ENCODE assay signal across 8 cellular contexts in the genomic region with DNA sequence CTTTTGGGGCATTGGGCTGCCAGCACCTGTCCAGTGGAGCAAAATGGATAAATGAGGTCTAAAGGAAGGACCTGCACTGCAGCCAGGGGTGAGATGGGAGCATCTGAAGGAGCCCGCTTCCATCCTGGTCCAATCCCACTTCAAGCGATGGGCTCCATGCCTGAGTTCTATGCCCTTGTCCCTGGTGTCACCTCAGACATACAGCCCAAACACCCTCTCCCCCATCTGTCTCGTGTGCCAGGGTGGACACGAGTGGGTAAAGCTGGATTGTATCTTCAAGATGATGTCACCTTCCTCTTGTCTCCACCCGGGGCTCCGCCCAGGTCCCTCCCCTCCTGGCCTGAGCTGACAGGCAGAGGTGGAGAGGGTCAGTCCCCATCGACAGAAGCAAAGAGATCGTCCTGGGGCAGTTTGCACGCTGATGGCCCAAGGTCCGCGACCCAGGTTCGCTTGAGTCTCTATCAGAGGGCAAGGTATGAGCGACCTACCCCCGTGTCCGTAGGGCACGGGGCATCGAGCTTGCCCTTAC. TPM values are rescaled to one million over a fixed set of nuclear protein-coding genes. Genes with fewer than 3 reads are reported as not detected.
DNase-seq lines count a peak whose midpoint lies in the region; ATAC-seq, FAIRE-seq and TF ChIP-seq lines count a peak whose summit lies in the region.

No MANE protein-coding gene starts in this region.

- H3K36me3 Mint-ChIP-seq in CD4-positive, CD25-positive, alpha-beta regulatory T cell = no peaks in the 10 kb centered on the region
- peaks cover 34% of the 10 kb centered on the region for H3K36me3 Mint-ChIP-seq in activated B cell treated with CpG ODN at 0.5 μM for 24 hours (ENCODE audit: low read depth)

- no peak overlapping the region; the same call in 1 of the 2 replicates for H2BK20ac ChIP-seq in H1 (ENCODE audit: low read length)

- CTCF ChIA-PET in activated B cell treated with CpG ODN at 0.5 μM for 24 hours (lab: Charles Lee) (interaction anchor here (1.0 to 5.4 kb wide), 10 partner anchors 20 to 362 kb away, joined by 3 to 168 read pairs (median 16); partner anchors contain the start of gene NUDT3), H1 (lab: Charles Lee; ENCODE audit: partially characterized antibody) (interaction anchor here (0.6 to 5.8 kb wide), 15 partner anchors 8 to 361 kb away, joined by 3 to 62 read pairs (median 4); partner anchors contain the start of gene PACSIN1)

- peak overlapping the region; percentile 79 for H3K4me3 ChIP-seq in CD4-positive, CD25-positive, alpha-beta regulatory T cell (ENCODE audit: low read depth, low read length)
- H3K4me3 ChIP-seq in H1 (ENCODE audit: extremely low read depth in 1 of 4, insufficient read depth in 2 of 4, low read depth in 3 of 4, low read length in 4 of 4) (peak overlapping the region; percentile 40 to 83 (median 72)), mesodermal cell (ENCODE audit: extremely low read depth, insufficient read depth, low read length, poor library complexity, severe bottlenecking) (peak overlapping the region; percentile 70), tibial artery (peak overlapping the region; percentile 80 to 83)

- H3K9me3 Mint-ChIP-seq in CD4-positive, CD25-positive, alpha-beta regulatory T cell = no peaks in the 10 kb centered on the region
- H3K9me3 Mint-ChIP-seq in activated B cell treated with CpG ODN at 0.5 μM for 24 hours = no peaks in the 10 kb centered on the region

- no peak overlapping the region for H4K91ac ChIP-seq in H1 (replicated peaks; ENCODE audit: insufficient read length, low read length)

- no peak overlapping the region for H3K18ac ChIP-seq in H1 (ENCODE audit: extremely low read depth, low read length)

- H3K27me3 Mint-ChIP-seq in CD4-positive, CD25-positive, alpha-beta regulatory T cell = no peaks in the 10 kb centered on the region
- H3K27me3 Mint-ChIP-seq in activated B cell treated with CpG ODN at 0.5 μM for 24 hours = no peaks in the 10 kb centered on the region

- POLR2A ChIA-PET in activated B cell treated with CpG ODN at 0.5 μM for 24 hours (lab: Charles Lee) = interaction anchor here (0.5 to 5.1 kb wide), 15 partner anchors 8 to 361 kb away, joined by 3 to 70 read pairs (median 12); partner anchors contain the start of genes HMGA1, NUDT3 and RPS10
- POLR2A ChIA-PET in H1 (lab: Charles Lee; ENCODE audit: partially characterized antibody) = interaction anchor here (0.6 to 11.0 kb wide), 22 partner anchors 8 to 637 kb away, joined by 3 to 212 read pairs (median 6); partner anchors contain the start of genes HMGA1, ILRUN, NUDT3 and RPS10

- TF ChIP-seq CTCF in activated B cell treated with CpG ODN at 0.5 μM for 24 hours (IDR thresholded peaks at IDR 0.05) (no peak), H1 (IDR thresholded peaks at IDR 0.05; ENCODE audit: control extremely low read depth in 1 of 3, insufficient read depth in 1 of 3, low read depth in 1 of 3, low read length in 3 of 3) (no peak), tibial artery (IDR thresholded peaks at IDR 0.05) (no peak)

- no peak overlapping the region for H3K56ac ChIP-seq in H1 (replicated peaks; ENCODE audit: insufficient read length, low read depth, low read length)

- no peak overlapping the region for H4K5ac ChIP-seq in H1 (ENCODE audit: insufficient read length, low read depth, low read length)

- H3K23ac ChIP-seq in H1 (ENCODE audit: insufficient read length) = no peak overlapping the region

- H3K4me1 Mint-ChIP-seq in CD4-positive, CD25-positive, alpha-beta regulatory T cell = peaks cover 0 to 41% (median 20%) of the 10 kb centered on the region in 4 donors
- H3K4me1 Mint-ChIP-seq in activated B cell treated with CpG ODN at 0.5 μM for 24 hours = peaks cover 58% of the 10 kb centered on the region

- H4K8ac ChIP-seq in H1 (ENCODE audit: extremely low read depth, insufficient read depth, low read length) = no peak overlapping the region

- WGBS in H1 (ENCODE audit: extremely low coverage in 1 of 2, insufficient coverage in 1 of 2, insufficient read length in 1 of 2, insufficient replicate concordance in 2 of 2, low coverage in 1 of 2, low lambda C conversion rate in 2 of 2, missing lambda C conversion rate in 1 of 2), 2 experiments = 16% methylated on average over 12 of the region's 17 CpGs; no CpG with 5 or more reads in 1 of the 2 experiments
- WGBS in mesodermal cell (ENCODE audit: insufficient coverage in 2 of 2), 2 experiments = 2 to 3% methylated on average over 7 to 11 of the region's 17 CpGs

- intact Hi-C loops in activated B cell treated with CpG ODN at 0.5 μM for 24 hours (cut with micrococcal nuclease) = loop anchor here (2.0 to 5.0 kb wide), 4 partner anchors 49 to 994 kb away; no protein-coding TSS in a partner anchor
- intact Hi-C loops in tibial artery (cut with DNase I; ENCODE audit: low total_unique reads) = loop anchor here (5.0 kb wide), 3 partner anchors 51 to 169 kb away; partner anchors contain the start of gene NUDT3

- H3K9me3 ChIP-seq in CD4-positive, CD25-positive, alpha-beta regulatory T cell (ENCODE audit: control insufficient read depth in 2 of 2, low read length in 2 of 2) = no peaks in the 10 kb centered on the region
- H3K9me3 ChIP-seq in H1 (ENCODE audit: insufficient read depth in 2 of 2, low read depth in 1 of 2, low read length in 1 of 2) (no peaks in the 10 kb centered on the region), mesodermal cell (ENCODE audit: control insufficient read depth, low read length) (no peaks in the 10 kb centered on the region), tibial artery (no peaks in the 10 kb centered on the region)

- no peak overlapping the region for H2BK120ac ChIP-seq in H1 (replicated peaks; ENCODE audit: low read depth, low read length)

- no peaks in the 10 kb centered on the region for H3K79me1 ChIP-seq in H1 (ENCODE audit: low read depth, low read length)

- H3K4ac ChIP-seq in H1 (replicated peaks; ENCODE audit: insufficient read length, low read depth, low read length) = no peak overlapping the region

- H3K23me2 ChIP-seq in H1 (ENCODE audit: low read depth, low read length) = peaks cover 7% of the 10 kb centered on the region

- peak overlapping the region; percentile 82 to 99 for H3K4me2 ChIP-seq in H1 (ENCODE audit: insufficient read depth in 1 of 2, low read depth in 2 of 2, low read length in 2 of 2)

- TF ChIP-seq EP300 in H1 (IDR thresholded peaks at IDR 0.05; ENCODE audit: borderline replicate concordance in 1 of 2, low read depth in 2 of 2, low read length in 2 of 2) = no peak

- H2AFZ ChIP-seq in H1 (ENCODE audit: low read length) = peak overlapping the region; percentile 7; the same call in 1 of the 2 replicates

- peak overlapping the region; percentile 55; the same call in 1 of the 2 replicates for H2BK12ac ChIP-seq in H1 (ENCODE audit: low read depth, low read length)

- H2BK15ac ChIP-seq in H1 (ENCODE audit: low read length) = peak overlapping the region; percentile 83; the same call in 1 of the 2 replicates

- H3K79me2 ChIP-seq in H1 (ENCODE audit: control insufficient read depth in 1 of 2, insufficient read depth in 2 of 2, low read length in 2 of 2) = no peaks in the 10 kb centered on the region

- no peak overlapping the region for H3K14ac ChIP-seq in H1 (ENCODE audit: insufficient read length)

- no peak for TF ChIP-seq RAD21 in H1 (IDR thresholded peaks at IDR 0.05 in 1 of 2, conservative IDR thresholded peaks at IDR 0.05 in 1 of 2; ENCODE audit: low read depth in 2 of 2, low read length in 2 of 2)

- peaks cover 24% of the 10 kb centered on the region for H3K4me1 ChIP-seq in CD4-positive, CD25-positive, alpha-beta regulatory T cell (ENCODE audit: control insufficient read depth, insufficient read depth, low read length, poor library complexity, severe bottlenecking)
- peaks cover 0 to 13% (median 8%) of the 10 kb centered on the region in 4 experiments; a peak in 6 of 7 replicates for H3K4me1 ChIP-seq in H1 (replicated peaks in 1 of 4; ENCODE audit: control insufficient read depth in 3 of 4, insufficient read depth in 4 of 4, low read length in 3 of 4)
- peaks cover 26% of the 10 kb centered on the region for H3K4me1 ChIP-seq in mesodermal cell (ENCODE audit: control insufficient read depth, insufficient read depth, low read length, poor library complexity, severe bottlenecking)
- H3K4me1 ChIP-seq in tibial artery = peaks cover 7 to 35% (median 26%) of the 10 kb centered on the region in 4 donors

- no peak for FAIRE-seq in H1 (lab: Jason Lieb, UNC)

- peak; percentile 25 to 56 (median 50) for DNase-seq in CD4-positive, CD25-positive, alpha-beta regulatory T cell
- no peak for DNase-seq in activated B cell treated with CpG ODN at 0.5 μM for 24 hours
- DNase-seq in H1 (ENCODE audit: low read depth in 1 of 2, low spot score in 2 of 2) = peak in 1 of 2 experiments; percentile 76
- peak; percentile 70 to 80 for DNase-seq in tibial artery

- peak overlapping the region; percentile 96 to 97 (median 96) for H3K27ac Mint-ChIP-seq in CD4-positive, CD25-positive, alpha-beta regulatory T cell
- H3K27ac Mint-ChIP-seq in activated B cell treated with CpG ODN at 0.5 μM for 24 hours = peak overlapping the region; percentile 93

- peaks cover 7% of the 10 kb centered on the region for H3K36me3 ChIP-seq in CD4-positive, CD25-positive, alpha-beta regulatory T cell (ENCODE audit: control insufficient read depth, insufficient read depth, low read length)
- H3K36me3 ChIP-seq in H1 (ENCODE audit: control insufficient read depth in 2 of 4, insufficient read depth in 4 of 4, low read length in 3 of 4) (peaks cover 9 to 18% (median 13%) of the 10 kb centered on the region in 4 experiments), mesodermal cell (ENCODE audit: control insufficient read depth, insufficient read depth, low read length) (peaks cover 21% of the 10 kb centered on the region), tibial artery (peaks cover 0 to 5% (median 0%) of the 10 kb centered on the region in 3 donors)

- peaks cover 21 to 27% of the 10 kb centered on the region in 2 experiments for H4K20me1 ChIP-seq in H1 (replicated peaks in 1 of 2; ENCODE audit: control insufficient read depth in 1 of 2, insufficient read depth in 2 of 2, low read length in 2 of 2)

- peak overlapping the region; percentile 90 for H3K27ac ChIP-seq in CD4-positive, CD25-positive, alpha-beta regulatory T cell (ENCODE audit: insufficient read depth, low read length, poor library complexity, severe bottlenecking)
- H3K27ac ChIP-seq in H1 (ENCODE audit: low read depth, low read length) (no peak overlapping the region; the same call in 1 of the 2 replicates), mesodermal cell (ENCODE audit: low read depth, low read length, severe bottlenecking) (peak overlapping the region; percentile 64), tibial artery (peak overlapping the region; percentile 87 to 92)

- 0 out of 2 replicates have a peak overlapping the region, but pooled peaks have one; percentile 29 for H2AK5ac ChIP-seq in H1 (ENCODE audit: low read depth, low read length)

- peak overlapping the region in 3 of 4 experiments; percentile 37 to 52 (median 48); a peak in 4 of 7 replicates for H3K9ac ChIP-seq in H1 (replicated peaks in 1 of 4; ENCODE audit: extremely low read depth in 1 of 4, low read depth in 3 of 4, low read length in 3 of 4)

- no peaks in the 10 kb centered on the region for H3K27me3 ChIP-seq in CD4-positive, CD25-positive, alpha-beta regulatory T cell (ENCODE audit: control insufficient read depth, insufficient read depth, low read length)
- no peaks in the 10 kb centered on the region; a peak in 2 of 7 replicates for H3K27me3 ChIP-seq in H1 (replicated peaks in 1 of 4; ENCODE audit: control insufficient read depth in 3 of 4, extremely low read depth in 1 of 4, insufficient read depth in 3 of 4, low read length in 3 of 4)
- H3K27me3 ChIP-seq in tibial artery = no peaks in the 10 kb centered on the region

- ATAC-seq in CD4-positive, CD25-positive, alpha-beta regulatory T cell (ENCODE audit: low read depth in 2 of 2) = no peak
- ATAC-seq in GM19351 (IDR thresholded peaks at IDR 0.05; ENCODE audit: unreplicated experiment) (peak; percentile 35), HG03571 (IDR thresholded peaks at IDR 0.05; ENCODE audit: unreplicated experiment) (peak; percentile 8), activated B cell treated with CpG ODN at 0.5 μM for 24 hours (ENCODE audit: low read depth) (peak; percentile 6), HG03469 (IDR thresholded peaks at IDR 0.05; ENCODE audit: unreplicated experiment) (no peak)

- peak overlapping the region; percentile 91 to 100 (median 94) for H3K4me3 Mint-ChIP-seq in CD4-positive, CD25-positive, alpha-beta regulatory T cell
- peak overlapping the region; percentile 95 for H3K4me3 Mint-ChIP-seq in activated B cell treated with CpG ODN at 0.5 μM for 24 hours

- H2BK5ac ChIP-seq in H1 (ENCODE audit: low read depth, low read length) = peak overlapping the region; percentile 78; the same call in 1 of the 2 replicates

- TF ChIP-seq POLR2A in H1 (IDR thresholded peaks at IDR 0.05; ENCODE audit: control extremely low read depth in 1 of 2, low read depth in 2 of 2, low read length in 2 of 2) = no peak

RNA-seq across cellular contexts. Expression of gene SMIM29, which starts 0.5 kb away (rescaled TPM):
- total RNA-seq in CD4-positive, CD25-positive, alpha-beta regulatory T cell = 29.2 TPM
- 10 to 100 TPM; 47.7 to 82.3 (median 60.7) TPM for polyA plus RNA-seq in CD4-positive, CD25-positive, alpha-beta regulatory T cell
- total RNA-seq in activated B cell treated with CpG ODN at 0.5 μM for 24 hours = 25.8 and 27.7 TPM in 2 replicates
- 7.0 and 7.5 TPM in 2 replicates for total RNA-seq in H1 (2021; fragmentation: NEBNext Ultra II Directional; extraction: Animal tissue kit (Norgen Biotek cat#: 25700))
- polyA plus RNA-seq in H1 (2011; rRNA removed) = 22.4 and 34.7 TPM in 2 replicates
- polyA plus RNA-seq in H1 (2011; cell fraction: cytosol; rRNA removed) = 15.6 TPM
- 15.2 TPM for polyA plus RNA-seq in H1 (2011; cell fraction: nucleus; rRNA removed)
- 6.4 to 10.4 TPM (median 8.7 TPM) in 4 replicates for polyA plus RNA-seq in H1 (2012, experiment 1 of 2)
- 8.8 TPM for polyA plus RNA-seq in H1 (2012, experiment 2 of 2)
- polyA plus RNA-seq in H1 (2013, experiment 1 of 2) = 6.6 TPM
- polyA plus RNA-seq in H1 (2013, experiment 2 of 2) = 6.5 TPM
- polyA minus RNA-seq in H1 (2011; rRNA and poly(A)+ RNA removed) = 3.6 and 6.5 TPM in 2 replicates
- polyA minus RNA-seq in H1 (2011; cell fraction: cytosol; rRNA and poly(A)+ RNA removed) = 6.1 TPM
- 11.5 TPM for polyA minus RNA-seq in H1 (2011; cell fraction: nucleus; rRNA and poly(A)+ RNA removed)
- polyA plus RNA-seq in mesodermal cell (2013, experiment 1 of 2) = 23.0 TPM
- 21.6 TPM for polyA plus RNA-seq in mesodermal cell (2013, experiment 2 of 2)

RNA-seq across cellular contexts. Expression of gene HMGA1, which starts 11.6 kb away (rescaled TPM):
- total RNA-seq in CD4-positive, CD25-positive, alpha-beta regulatory T cell = 87.2 TPM
- polyA plus RNA-seq in CD4-positive, CD25-positive, alpha-beta regulatory T cell = 10 to 100 TPM; 31.6 to 36.2 (median 34.3) TPM
- total RNA-seq in activated B cell treated with CpG ODN at 0.5 μM for 24 hours = 186 and 188 TPM in 2 replicates
- total RNA-seq in H1 (2021; fragmentation: NEBNext Ultra II Directional; extraction: Animal tissue kit (Norgen Biotek cat#: 25700)) = 2,636 and 2,728 TPM in 2 replicates
- polyA plus RNA-seq in H1 (2011; rRNA removed) = 1,557 and 2,732 TPM in 2 replicates
- 964 TPM for polyA plus RNA-seq in H1 (2011; cell fraction: cytosol; rRNA removed)
- polyA plus RNA-seq in H1 (2011; cell fraction: nucleus; rRNA removed) = 1,246 TPM
- polyA plus RNA-seq in H1 (2012, experiment 1 of 2) = 1,617 to 2,329 TPM (median 2,130 TPM) in 4 replicates
- polyA plus RNA-seq in H1 (2012, experiment 2 of 2) = 2,251 TPM
- polyA plus RNA-seq in H1 (2013, experiment 1 of 2) = 2,575 TPM
- 2,634 TPM for polyA plus RNA-seq in H1 (2013, experiment 2 of 2)
- 338 and 485 TPM in 2 replicates for polyA minus RNA-seq in H1 (2011; rRNA and poly(A)+ RNA removed)
- polyA minus RNA-seq in H1 (2011; cell fraction: cytosol; rRNA and poly(A)+ RNA removed) = 832 TPM
- 540 TPM for polyA minus RNA-seq in H1 (2011; cell fraction: nucleus; rRNA and poly(A)+ RNA removed)
- polyA plus RNA-seq in mesodermal cell (2013, experiment 1 of 2) = 1,202 TPM
- polyA plus RNA-seq in mesodermal cell (2013, experiment 2 of 2) = 1,112 TPM

Comparison
In these comparisons a context has a peak if more than half of its experiments do, and no peak if none do; other contexts are left out.
1. ATAC-seq: peak in GM19351 (single experiment), HG03571 (single experiment) and activated B cell treated with CpG ODN at 0.5 μM for 24 hours (single experiment); none in CD4-positive, CD25-positive, alpha-beta regulatory T cell (0 of 2) and HG03469 (single experiment).
2. RNA of gene HMGA1, which starts 11.6 kb away (total RNA-seq): 2,636 to 2,728 TPM in H1; 186 to 188 TPM in activated B cell treated with CpG ODN at 0.5 μM for 24 hours and 87.2 TPM in CD4-positive, CD25-positive, alpha-beta regulatory T cell (single experiment); every median in the first group is over 10 times any median in the second.
3. Peak in every context shown above with its lines, with median percentiles within 50 percentile points of each other: H3K4me3 ChIP-seq.